Comparison of ENCODE assay signal across 11 cellular contexts in the genomic region with DNA sequence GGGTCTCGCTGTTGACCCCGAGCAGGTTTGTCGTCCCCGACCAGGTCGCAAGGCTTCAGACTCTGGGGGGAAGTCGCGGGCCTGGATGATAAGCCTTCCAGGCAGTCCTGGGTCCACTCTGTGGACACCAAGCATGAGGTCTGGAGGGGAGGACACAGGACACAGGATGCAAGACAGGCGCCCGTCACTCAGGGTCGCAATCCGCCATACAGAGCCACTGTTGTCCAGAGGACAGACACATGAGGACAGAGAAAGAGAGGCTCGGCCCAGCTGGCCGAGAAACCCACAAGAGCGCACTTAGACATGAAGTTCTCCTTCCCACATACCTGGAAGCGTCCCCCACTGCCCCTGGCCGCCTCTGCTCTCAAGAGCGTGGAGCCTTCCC. TPM values are rescaled to one million over a fixed set of nuclear protein-coding genes. Genes with fewer than 3 reads are reported as not detected.
DNase-seq lines count a peak whose midpoint lies in the region; ATAC-seq and TF ChIP-seq lines count a peak whose summit lies in the region.
"Had no signal": no experiment of that assay in that cellular context is flagged by ENCODE, and none has a peak within 500 bp of the region (broad histone marks: within the 10 kb centered on the region; RNA-seq: fewer than 3 reads in every experiment).

No MANE protein-coding gene starts in this region.

- POLR2A ChIA-PET in AG04450 (lab: Yijun Ruan, JAX) = no interaction called here
- POLR2A ChIA-PET in MCF 10A (lab: Yijun Ruan, JAX) = interaction anchor here (0.9 to 2.4 kb wide), 8 partner anchors 9 to 294 kb away, joined by 3 to 9 read pairs (median 7); partner anchors contain the start of gene CMPK1

- intact Hi-C loops in MCF 10A (cut with micrococcal nuclease) = no loop called here
- intact Hi-C loops in ascending aorta (cut with DNase I) = no loop called here

- peak overlapping the region; percentile 52 to 72 for H3K9ac ChIP-seq in mucosa of rectum (ENCODE audit: low read depth in 1 of 2, low read length in 2 of 2)

- H3K4me3 Mint-ChIP-seq in MCF 10A (ENCODE audit: unreplicated experiment) = peak overlapping the region; percentile 48

- H3F3A ChIP-seq in DOHH2 (ENCODE audit: control insufficient read depth, insufficient read depth) = no peaks in the 10 kb centered on the region

- BruUV-seq in MCF 10A (replicated peaks; lab: Mats Ljungman, UMichigan) = no TSS peak

- H3K4me1 Mint-ChIP-seq in MCF 10A (ENCODE audit: insufficient read depth, unreplicated experiment) = peaks cover 37% of the 10 kb centered on the region

- H3K36me3 ChIP-seq in DOHH2 (ENCODE audit: control insufficient read depth, low read length) (peaks cover 49% of the 10 kb centered on the region), mucosa of rectum (ENCODE audit: control insufficient read depth in 2 of 2, insufficient read depth in 2 of 2, low read length in 2 of 2) (peaks cover 0 to 6% of the 10 kb centered on the region in 2 donors), right atrium auricular region (no peaks in the 10 kb centered on the region), ascending aorta (peaks cover 0 to 3% of the 10 kb centered on the region in 2 donors)
- H3K36me3 ChIP-seq: esophagus muscularis mucosa had no signal

- no peak for TF ChIP-seq CTCF in AG04450 (IDR thresholded peaks at IDR 0.05; ENCODE audit: low read depth, low read length)
- no peak for TF ChIP-seq CTCF in DOHH2 (IDR thresholded peaks at IDR 0.05; ENCODE audit: low read depth, low read length, poor library complexity, severe bottlenecking)
- TF ChIP-seq CTCF in MCF 10A (IDR thresholded peaks at IDR 0.05; ENCODE audit: unreplicated experiment) = no peak
- TF ChIP-seq CTCF in right atrium auricular region (IDR thresholded peaks at IDR 0.05) = no peak
- no peak for TF ChIP-seq CTCF in ascending aorta (IDR thresholded peaks at IDR 0.05)

- DNase-seq in AG04450 (ENCODE audit: low read depth, low spot score) (no peak), MCF 10A (ENCODE audit: unreplicated experiment) (no peak), right atrium auricular region (ENCODE audit: low spot score) (no peak), ascending aorta (ENCODE audit: low spot score in 2 of 2) (no peak)
- DNase-seq in stimulated activated CD4-positive, alpha-beta T cell treated with anti-CD3 and anti-CD28 coated beads, Interleukin-4, amount 100 ng/mL, for 24 hours = no peak
- DNase-seq: PC-9 had no signal

- H3K4me3 ChIP-seq in AG04450 (ENCODE audit: low read depth, low read length) (peak overlapping the region; percentile 25), DOHH2 (ENCODE audit: low read length) (peak overlapping the region; percentile 52), mucosa of rectum (ENCODE audit: low read length in 2 of 2) (peak overlapping the region; percentile 86 to 87), right atrium auricular region (no peak overlapping the region), ascending aorta (peak overlapping the region in 1 of 2 donors; percentile 39)
- H3K4me3 ChIP-seq: PC-9 had no signal

- ATAC-seq in GM18517 (IDR thresholded peaks at IDR 0.05; ENCODE audit: unreplicated experiment) = no peak

- H3K27ac ChIP-seq in AG04450 (ENCODE audit: low read depth, low read length) (no peak overlapping the region), DOHH2 (ENCODE audit: low read depth, low read length) (no peak overlapping the region), mucosa of rectum (ENCODE audit: low read depth in 2 of 2, low read length in 2 of 2) (peak overlapping the region; percentile 78), right atrium auricular region (no peak overlapping the region), ascending aorta (no peak overlapping the region)
- H3K27ac ChIP-seq: C4-2B, esophagus muscularis mucosa, PC-9 had no signal

- CTCF ChIA-PET in AG04450 (lab: Charles Lee) = interaction anchor here (0.6 to 9.3 kb wide), 30 partner anchors 9 to 298 kb away, joined by 3 to 255 read pairs (median 7); no protein-coding TSS in a partner anchor
- CTCF ChIA-PET in MCF 10A (lab: Yijun Ruan, JAX) = interaction anchor here (0.6 to 13.1 kb wide), 21 partner anchors 8 to 517 kb away, joined by 3 to 696 read pairs (median 4); no protein-coding TSS in a partner anchor

- H3K4me2 ChIP-seq in DOHH2 (ENCODE audit: low read length) = peak overlapping the region; percentile 59
- H3K4me2 ChIP-seq: PC-9 had no signal

- H3K9me3 Mint-ChIP-seq in MCF 10A (ENCODE audit: unreplicated experiment) = no peaks in the 10 kb centered on the region

- H3K9me3 ChIP-seq in AG04450 (ENCODE audit: control insufficient read depth, insufficient read depth, low read length) = no peaks in the 10 kb centered on the region; the same call in 1 of the 2 replicates
- no peaks in the 10 kb centered on the region for H3K9me3 ChIP-seq in DOHH2 (ENCODE audit: control insufficient read depth, insufficient read depth, low read length)
- no peaks in the 10 kb centered on the region for H3K9me3 ChIP-seq in mucosa of rectum (ENCODE audit: control insufficient read depth in 2 of 2, low read length in 2 of 2)
- H3K9me3 ChIP-seq in right atrium auricular region = no peaks in the 10 kb centered on the region
- H3K9me3 ChIP-seq in ascending aorta = no peaks in the 10 kb centered on the region
- H3K9me3 ChIP-seq: esophagus muscularis mucosa had no signal

- peaks cover 12% of the 10 kb centered on the region for H3K36me3 Mint-ChIP-seq in MCF 10A (ENCODE audit: insufficient read depth, unreplicated experiment)

- peaks cover 18% of the 10 kb centered on the region; the same call in 1 of the 2 replicates for H4K20me1 ChIP-seq in DOHH2 (ENCODE audit: control insufficient read depth, insufficient read depth, low read depth, low read length)

- no peaks in the 10 kb centered on the region for H3K27me3 Mint-ChIP-seq in MCF 10A (ENCODE audit: insufficient read depth, unreplicated experiment)

- H3K27ac Mint-ChIP-seq in MCF 10A (ENCODE audit: low read depth, unreplicated experiment) = no peak overlapping the region

- H3K9me2 ChIP-seq in DOHH2 (replicated peaks; ENCODE audit: control insufficient read depth, low read length) = no peaks in the 10 kb centered on the region

- H3K79me2 ChIP-seq in DOHH2 (ENCODE audit: control insufficient read depth, low read length) = peaks cover 74% of the 10 kb centered on the region

- H3K27me3 ChIP-seq in AG04450 (ENCODE audit: control insufficient read depth, insufficient read depth, low read length) (no peaks in the 10 kb centered on the region), DOHH2 (ENCODE audit: control insufficient read depth, low read length) (no peaks in the 10 kb centered on the region), mucosa of rectum (ENCODE audit: control insufficient read depth in 2 of 2, insufficient read depth in 2 of 2, low read length in 2 of 2) (peaks cover 0 to 10% of the 10 kb centered on the region in 2 donors), right atrium auricular region (peaks cover 14 to 50% of the 10 kb centered on the region in 2 donors), ascending aorta (no peaks in the 10 kb centered on the region)

- H3K4me1 ChIP-seq in DOHH2 (ENCODE audit: control insufficient read depth, low read length) = peaks cover 44% of the 10 kb centered on the region
- peaks cover 33 to 38% of the 10 kb centered on the region in 2 donors for H3K4me1 ChIP-seq in mucosa of rectum (ENCODE audit: control insufficient read depth in 2 of 2, insufficient read depth in 2 of 2, low read length in 2 of 2)
- H3K4me1 ChIP-seq in right atrium auricular region = peaks cover 0 to 47% of the 10 kb centered on the region in 2 donors
- peaks cover 9 to 39% of the 10 kb centered on the region in 2 donors for H3K4me1 ChIP-seq in ascending aorta

RNA-seq across cellular contexts. Expression of gene FOXD2, which starts 4.8 kb away (rescaled TPM):
- polyA plus RNA-seq in AG04450 (2011; rRNA removed) = 0.01 TPM in 1 of 2 replicates, not detected in the other
- polyA minus RNA-seq in AG04450 (2011; rRNA and poly(A)+ RNA removed) = not detected in 2 replicates
- total RNA-seq in MCF 10A (2022) = 0.27 and 0.44 TPM in 2 replicates
- total RNA-seq in right atrium auricular region = under 1 TPM in 1 of 2 donors, not detected in 1; 0.04 TPM
- 1.3 TPM for total RNA-seq in ascending aorta

RNA-seq across cellular contexts. Expression of gene FOXE3, which starts 16.9 kb away (rescaled TPM):
- not detected in 2 replicates for polyA plus RNA-seq in AG04450 (2011; rRNA removed)
- polyA minus RNA-seq in AG04450 (2011; rRNA and poly(A)+ RNA removed) = not detected in 2 replicates
- not detected in 2 replicates for total RNA-seq in MCF 10A (2022)
- not detected for total RNA-seq in right atrium auricular region
- not detected for total RNA-seq in ascending aorta
- total RNA-seq: esophagus muscularis mucosa had no signal

Comparison
In these comparisons a context has a peak if more than half of its experiments do, and no peak if none do; other contexts are left out.
1. H3K27ac ChIP-seq: peak in mucosa of rectum (2 of 2); none in AG04450 (single experiment), DOHH2 (single experiment), right atrium auricular region (0 of 2) and ascending aorta (0 of 2).
2. H3K4me3 ChIP-seq: peak in AG04450 (single experiment), DOHH2 (single experiment) and mucosa of rectum (2 of 2); none in right atrium auricular region (0 of 2).